In the genomic region with DNA sequence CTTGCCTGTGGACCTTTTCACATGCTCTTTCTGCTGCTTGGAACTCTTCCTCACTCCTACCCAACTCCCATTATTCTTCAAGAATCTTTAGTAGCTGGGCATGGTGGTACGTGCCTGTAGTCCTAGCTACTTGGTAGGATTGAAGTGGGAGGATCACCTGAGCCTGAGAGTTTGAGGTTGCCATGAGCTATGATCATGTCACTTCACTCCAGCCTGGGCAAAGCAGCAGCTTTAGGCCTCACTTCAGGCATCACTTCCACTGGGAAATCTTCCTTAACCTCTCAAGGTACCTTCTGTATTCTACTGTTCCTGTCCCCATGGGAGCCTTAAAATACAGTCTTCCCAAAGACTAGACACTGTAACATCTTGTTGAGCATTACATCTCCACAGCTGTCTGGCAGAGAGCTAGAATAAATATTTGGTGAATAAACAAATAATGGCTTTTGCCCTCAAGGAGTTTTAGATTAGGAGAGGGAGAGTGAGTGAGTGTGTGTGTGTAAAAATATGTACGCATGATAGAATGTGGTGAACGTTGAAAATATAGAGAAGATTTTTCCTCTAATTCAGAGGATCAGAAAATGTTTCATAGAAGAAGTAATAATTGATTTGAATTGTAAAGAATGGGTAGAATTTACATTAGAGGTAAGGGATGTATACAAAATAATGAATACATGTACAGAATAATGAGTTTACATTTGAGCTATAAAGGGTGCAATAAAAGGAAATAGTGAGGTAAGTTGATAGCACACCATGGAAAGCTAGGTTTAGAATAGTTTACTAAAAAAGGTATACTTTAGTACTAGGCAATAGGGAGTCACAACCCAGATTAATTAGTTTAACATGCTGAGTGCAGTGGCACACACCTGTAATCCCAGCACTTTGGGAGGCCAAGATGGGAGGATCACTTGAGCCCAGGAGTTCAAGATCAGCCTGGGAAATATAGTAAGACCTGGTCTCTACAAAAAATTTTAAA, we compare ENCODE assay signal across 14 cellular contexts. TPM values are rescaled to one million over a fixed set of nuclear protein-coding genes. Genes with fewer than 3 reads are reported as not detected.
DNase-seq lines count a peak whose midpoint lies in the region; ATAC-seq and TF ChIP-seq lines count a peak whose summit lies in the region.
"Had no signal": no experiment of that assay in that cellular context is flagged by ENCODE, and none has a peak within 500 bp of the region (broad histone marks: within the 10 kb centered on the region; RNA-seq: fewer than 3 reads in every experiment).

No MANE protein-coding gene starts in this region.

- intact Hi-C loops in heart right ventricle (cut with DNase I), result loop anchor here in 6 of 10 donors (2.0 to 10.0 kb wide), 6 partner anchors 59 to 449 kb away; partner anchors contain the start of genes FGFR1OP2 (in 2 of the 6), INTS13 (in 2 of the 6), TM7SF3 (in 2 of the 6) and STK38L (in 1 of the 6)
- intact Hi-C loops in cardiac septum (cut with DNase I), result no loop called here
- intact Hi-C loops in left colon (cut with DNase I, micrococcal nuclease), result loop anchor here in 1 of 2 donors (5.0 to 10.0 kb wide), 3 partner anchors 46 to 289 kb away; partner anchors contain the start of gene TM7SF3

- DNase-seq in heart right ventricle, result no peak
- DNase-seq in cardiac septum (ENCODE audit: low spot score), result no peak
- DNase-seq in NCI-H774 (lab: John Stamatoyannopoulos, UW), result peak; percentile 8
- DNase-seq in left colon, result no peak
- no peak for DNase-seq in suprapubic skin (ENCODE audit: low spot score in 2 of 2)
- no peak for DNase-seq in NCI-H2081 treated with DMSO at 0.1 percent for 48 hours (lab: John Stamatoyannopoulos, UW)
- DNase-seq: BE2C, H7, naive B cell, NCI-H524 had no signal

- no peak for TF ChIP-seq POLR2A in suprapubic skin (IDR thresholded peaks at IDR 0.05)

- H3K27ac ChIP-seq in heart right ventricle (peak overlapping the region in 2 of 10 donors; percentile 11 to 34), urinary bladder (ENCODE audit: low read depth) (peak overlapping the region; percentile 38), suprapubic skin (no peak overlapping the region)
- H3K27ac ChIP-seq: cardiac muscle cell, RWPE1 had no signal

- H3K36me3 ChIP-seq in heart right ventricle (peaks cover 0 to 89% (median 32%) of the 10 kb centered on the region in 9 donors), urinary bladder (ENCODE audit: insufficient read depth) (no peaks in the 10 kb centered on the region), suprapubic skin (peaks cover 26% of the 10 kb centered on the region)

- peaks cover 0 to 46% (median 6%) of the 10 kb centered on the region in 9 donors for H3K4me1 ChIP-seq in heart right ventricle
- H3K4me1 ChIP-seq in urinary bladder (ENCODE audit: insufficient read depth), result no peaks in the 10 kb centered on the region
- no peaks in the 10 kb centered on the region for H3K4me1 ChIP-seq in suprapubic skin

- no peak for TF ChIP-seq CTCF in heart right ventricle (IDR thresholded peaks at IDR 0.05)
- TF ChIP-seq CTCF in suprapubic skin (IDR thresholded peaks at IDR 0.05), result no peak

- no peaks in the 10 kb centered on the region for H3K27me3 ChIP-seq in heart right ventricle
- H3K27me3 ChIP-seq in suprapubic skin, result no peaks in the 10 kb centered on the region
- H3K27me3 ChIP-seq: BE2C, cardiac muscle cell had no signal

- no peak overlapping the region for H3K4me3 ChIP-seq in heart right ventricle
- H3K4me3 ChIP-seq in urinary bladder (ENCODE audit: low read depth, low read length), result no peak overlapping the region
- H3K4me3 ChIP-seq in suprapubic skin, result no peak overlapping the region
- H3K4me3 ChIP-seq: cardiac muscle cell had no signal

- ATAC-seq in heart right ventricle (peak in 5 of 8 donors; percentile 33 to 44 (median 41)), left colon (peak; percentile 70), GM21737 (IDR thresholded peaks at IDR 0.05; ENCODE audit: unreplicated experiment) (no peak)

- 72 to 80% methylated on average over 3 of the region's 3 CpGs for WGBS in heart right ventricle, 2 donors
- WGBS in urinary bladder, result 59% methylated on average over 3 of the region's 3 CpGs
- 72% methylated on average over 3 of the region's 3 CpGs for WGBS in suprapubic skin

- H3K9me3 ChIP-seq in heart right ventricle (no peaks in the 10 kb centered on the region), suprapubic skin (no peaks in the 10 kb centered on the region)
- H3K9me3 ChIP-seq: BE2C had no signal

- TF ChIP-seq EP300 in suprapubic skin (IDR thresholded peaks at IDR 0.05), result no peak

RNA-seq across cellular contexts. Expression of gene BMAL2, which starts 29.2 kb away (rescaled TPM):
- 1 to 10 TPM; 1.1 to 9.4 (median 2.8) TPM for total RNA-seq in heart right ventricle
- under 1 TPM; 0.44 to 0.93 TPM for polyA plus RNA-seq in heart right ventricle
- total RNA-seq in cardiac septum, result 8.9 TPM
- total RNA-seq in left colon, result 1 to 10 TPM; 3.6 to 4.3 TPM
- 9.3 TPM for total RNA-seq in urinary bladder
- 2.7 TPM for polyA plus RNA-seq in urinary bladder
- total RNA-seq in suprapubic skin, result 10 to 100 TPM in 2 of 4 donors, 1 to 10 TPM in 2; 7.6 to 16.6 (median 10.5) TPM

RNA-seq across cellular contexts. Expression of gene STK38L, which starts 59.3 kb away (rescaled TPM):
- total RNA-seq in heart right ventricle (100 to 1,000 TPM in 5 of 10 donors, 10 to 100 TPM in 5; 40.7 to 165 (median 104) TPM), cardiac septum (269 TPM), left colon (10 to 100 TPM; 34.2 to 67.7 TPM), urinary bladder (77.1 TPM), suprapubic skin (10 to 100 TPM; 16.5 to 28.7 (median 19.6) TPM)
- polyA plus RNA-seq in heart right ventricle (10 to 100 TPM in 1 of 2 donors, 1 to 10 TPM in 1; 9.5 to 23.5 TPM), urinary bladder (19.1 TPM)
